15 cellular contexts compared by ENCODE assay signal in the genomic region with DNA sequence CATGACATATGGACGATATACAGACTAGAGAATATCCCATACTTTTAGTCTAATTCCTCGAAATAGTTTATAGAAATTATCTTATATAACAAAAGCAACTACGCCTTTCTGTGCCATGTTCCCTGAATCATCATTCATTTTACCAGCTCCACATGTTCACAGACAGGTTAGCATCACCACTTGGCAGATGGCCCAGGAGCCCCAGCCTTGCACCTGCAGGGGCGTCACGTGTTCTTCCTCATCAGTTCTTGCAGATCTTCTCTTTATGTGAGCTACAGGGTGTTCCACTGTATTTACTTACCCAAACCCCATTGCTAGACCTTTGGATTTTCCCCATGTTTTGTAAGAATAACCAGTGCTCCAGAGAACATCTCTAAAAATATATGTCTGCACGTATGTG. TPM values are rescaled to one million over a fixed set of nuclear protein-coding genes. Genes with fewer than 3 reads are reported as not detected.
DNase-seq lines count a peak whose midpoint lies in the region; ATAC-seq lines count a peak whose summit lies in the region.
"Had no signal": no experiment of that assay in that cellular context is flagged by ENCODE, and none has a peak within 500 bp of the region (broad histone marks: within the 10 kb centered on the region; RNA-seq: fewer than 3 reads in every experiment).

No MANE protein-coding gene starts in this region.

- no peak overlapping the region for H3K4me3 ChIP-seq in right cardiac atrium (ENCODE audit: low read length)
- H3K4me3 ChIP-seq: A549 had no signal

- peaks cover 3% of the 10 kb centered on the region for H3K27me3 Mint-ChIP-seq in activated CD4-positive, alpha-beta T cell treated with anti-CD3 and anti-CD28 coated beads for 36 hours
- peaks cover 0 to 3% (median 0%) of the 10 kb centered on the region in 5 donors for H3K27me3 Mint-ChIP-seq in naive thymus-derived CD8-positive, alpha-beta T cell

- H3K36me3 Mint-ChIP-seq in activated CD4-positive, alpha-beta T cell treated with anti-CD3 and anti-CD28 coated beads for 36 hours (ENCODE audit: low read depth): no peaks in the 10 kb centered on the region
- peaks cover 0 to 7% (median 0%) of the 10 kb centered on the region in 3 donors for H3K36me3 Mint-ChIP-seq in naive thymus-derived CD8-positive, alpha-beta T cell

- H3K27me3 ChIP-seq in right cardiac atrium (ENCODE audit: control insufficient read depth, insufficient read depth): no peaks in the 10 kb centered on the region
- H3K27me3 ChIP-seq: brain microvascular endothelial cell had no signal

- no peak overlapping the region for H3K27ac Mint-ChIP-seq in activated CD4-positive, alpha-beta T cell treated with anti-CD3 and anti-CD28 coated beads for 36 hours
- no peak overlapping the region for H3K27ac Mint-ChIP-seq in naive thymus-derived CD8-positive, alpha-beta T cell
- H3K27ac Mint-ChIP-seq: T-helper 2 cell treated with Interferon-gamma antibody and Interleukin-4, amounts not matched to agents 5 μg/mL and 100 μg/mL, for 36 hours had no signal

- ATAC-seq in activated CD4-positive, alpha-beta T cell treated with anti-CD3 and anti-CD28 coated beads for 36 hours: no peak
- peak in 1 of 2 donors; percentile 43 for ATAC-seq in naive thymus-derived CD8-positive, alpha-beta T cell
- ATAC-seq in right cardiac atrium: no peak
- ATAC-seq: A549 had no signal

- POLR2A ChIA-PET in activated CD4-positive, alpha-beta T cell treated with anti-CD3 and anti-CD28 coated beads for 36 hours (lab: Charles Lee): no interaction called here
- POLR2A ChIA-PET in naive thymus-derived CD8-positive, alpha-beta T cell (lab: Charles Lee): no interaction called here

- no peak overlapping the region for H3K4me3 Mint-ChIP-seq in activated CD4-positive, alpha-beta T cell treated with anti-CD3 and anti-CD28 coated beads for 36 hours
- no peak overlapping the region for H3K4me3 Mint-ChIP-seq in naive thymus-derived CD8-positive, alpha-beta T cell
- H3K4me3 Mint-ChIP-seq: T-helper 2 cell treated with Interferon-gamma antibody and Interleukin-4, amounts not matched to agents 5 μg/mL and 100 μg/mL, for 36 hours had no signal

- peak; percentile 54 for DNase-seq in activated CD4-positive, alpha-beta T cell treated with anti-CD3 and anti-CD28 coated beads for 36 hours
- DNase-seq in activated CD4-positive, alpha-beta T cell treated with anti-CD3 and anti-CD28 coated beads for 4 hours: no peak
- peak; percentile 76 for DNase-seq in NCI-H187 treated with DMSO at 0.1 percent for 48 hours (lab: John Stamatoyannopoulos, UW)
- peak; percentile 86 to 89 for DNase-seq in SHP77 (lab: John Stamatoyannopoulos, UW)
- DNase-seq in naive thymus-derived CD8-positive, alpha-beta T cell: peak in 6 of 10 donors; percentile 14 to 43 (median 38)
- no peak for DNase-seq in right cardiac atrium
- no peak for DNase-seq in D341Med (ENCODE audit: low spot score)
- DNase-seq in SIG-M5 (lab: John Stamatoyannopoulos, UW): no peak
- DNase-seq: activated T-cell treated with anti-CD3 and anti-CD28 coated beads for 4 hours; brain microvascular endothelial cell; NCI-H82; stimulated activated CD4-positive, alpha-beta T cell treated with anti-CD3 and anti-CD28 coated beads, Interleukin-2, amount 100 ng/mL, for 48 hours had no signal

- H3K4me1 ChIP-seq in right cardiac atrium (ENCODE audit: control insufficient read depth, insufficient read depth, low read length): peaks cover 7% of the 10 kb centered on the region
- H3K4me1 ChIP-seq: A549 had no signal

- H3K9me3 Mint-ChIP-seq in activated CD4-positive, alpha-beta T cell treated with anti-CD3 and anti-CD28 coated beads for 36 hours (ENCODE audit: low read depth): peaks cover 2% of the 10 kb centered on the region
- H3K9me3 Mint-ChIP-seq in naive thymus-derived CD8-positive, alpha-beta T cell: peaks cover 0 to 5% (median 0%) of the 10 kb centered on the region in 9 donors

- WGBS in right cardiac atrium: 84% methylated on average over 6 of the region's 6 CpGs

- intact Hi-C loops in activated CD4-positive, alpha-beta T cell treated with anti-CD3 and anti-CD28 coated beads for 36 hours (cut with DNase I, micrococcal nuclease): no loop called here
- intact Hi-C loops in right cardiac atrium (cut with DNase I): no loop called here

- H3K9me3 ChIP-seq in right cardiac atrium (ENCODE audit: control insufficient read depth, low read length): no peaks in the 10 kb centered on the region
- H3K9me3 ChIP-seq: A549 had no signal

- H3K27ac ChIP-seq in right cardiac atrium (ENCODE audit: low read length): no peak overlapping the region
- H3K27ac ChIP-seq: A549 had no signal

- H3K4me1 Mint-ChIP-seq in activated CD4-positive, alpha-beta T cell treated with anti-CD3 and anti-CD28 coated beads for 36 hours: no peaks in the 10 kb centered on the region
- no peaks in the 10 kb centered on the region for H3K4me1 Mint-ChIP-seq in naive thymus-derived CD8-positive, alpha-beta T cell

- CTCF ChIA-PET in activated CD4-positive, alpha-beta T cell treated with anti-CD3 and anti-CD28 coated beads for 36 hours (lab: Charles Lee): interaction anchor here (0.5 to 1.1 kb wide), 2 partner anchors 44 to 47 kb away, joined by 3 to 5 read pairs; no protein-coding TSS in a partner anchor

RNA-seq across cellular contexts. Expression of gene BNIP5, which starts 12.6 kb away (rescaled TPM):
- total RNA-seq in activated CD4-positive, alpha-beta T cell treated with anti-CD3 and anti-CD28 coated beads for 36 hours: not detected
- not detected for total RNA-seq in naive thymus-derived CD8-positive, alpha-beta T cell
- polyA plus RNA-seq in naive thymus-derived CD8-positive, alpha-beta T cell: not detected
- under 1 TPM in 1 of 4 donors, not detected in 3; 0.06 TPM for total RNA-seq in right cardiac atrium
- polyA plus RNA-seq in right cardiac atrium: 0.02 TPM
- total RNA-seq: osteoblast had no signal
- polyA plus RNA-seq: A549 had no signal

RNA-seq across cellular contexts. Expression of gene ETV7, which starts 38.2 kb away (rescaled TPM):
- 1 to 10 TPM; 2.4 to 2.5 TPM for total RNA-seq in activated CD4-positive, alpha-beta T cell treated with anti-CD3 and anti-CD28 coated beads for 36 hours
- total RNA-seq in naive thymus-derived CD8-positive, alpha-beta T cell: not detected
- under 1 TPM in 2 of 3 donors, not detected in 1; 0.60 to 0.70 TPM for polyA plus RNA-seq in naive thymus-derived CD8-positive, alpha-beta T cell
- total RNA-seq in right cardiac atrium: under 1 TPM; 0.18 to 0.37 (median 0.34) TPM
- 0.18 TPM for polyA plus RNA-seq in right cardiac atrium

Comparison
In these comparisons a context has a peak if more than half of its experiments do, and no peak if none do; other contexts are left out.
1. DNase-seq: peak in activated CD4-positive, alpha-beta T cell treated with anti-CD3 and anti-CD28 coated beads for 36 hours (single experiment), NCI-H187 treated with DMSO at 0.1 percent for 48 hours (single experiment), SHP77 (2 of 2) and naive thymus-derived CD8-positive, alpha-beta T cell (6 of 10); none in activated CD4-positive, alpha-beta T cell treated with anti-CD3 and anti-CD28 coated beads for 4 hours (0 of 2), right cardiac atrium (0 of 3), D341Med (single experiment) and SIG-M5 (single experiment).